8 cellular contexts compared by ENCODE assay signal in the genomic region with DNA sequence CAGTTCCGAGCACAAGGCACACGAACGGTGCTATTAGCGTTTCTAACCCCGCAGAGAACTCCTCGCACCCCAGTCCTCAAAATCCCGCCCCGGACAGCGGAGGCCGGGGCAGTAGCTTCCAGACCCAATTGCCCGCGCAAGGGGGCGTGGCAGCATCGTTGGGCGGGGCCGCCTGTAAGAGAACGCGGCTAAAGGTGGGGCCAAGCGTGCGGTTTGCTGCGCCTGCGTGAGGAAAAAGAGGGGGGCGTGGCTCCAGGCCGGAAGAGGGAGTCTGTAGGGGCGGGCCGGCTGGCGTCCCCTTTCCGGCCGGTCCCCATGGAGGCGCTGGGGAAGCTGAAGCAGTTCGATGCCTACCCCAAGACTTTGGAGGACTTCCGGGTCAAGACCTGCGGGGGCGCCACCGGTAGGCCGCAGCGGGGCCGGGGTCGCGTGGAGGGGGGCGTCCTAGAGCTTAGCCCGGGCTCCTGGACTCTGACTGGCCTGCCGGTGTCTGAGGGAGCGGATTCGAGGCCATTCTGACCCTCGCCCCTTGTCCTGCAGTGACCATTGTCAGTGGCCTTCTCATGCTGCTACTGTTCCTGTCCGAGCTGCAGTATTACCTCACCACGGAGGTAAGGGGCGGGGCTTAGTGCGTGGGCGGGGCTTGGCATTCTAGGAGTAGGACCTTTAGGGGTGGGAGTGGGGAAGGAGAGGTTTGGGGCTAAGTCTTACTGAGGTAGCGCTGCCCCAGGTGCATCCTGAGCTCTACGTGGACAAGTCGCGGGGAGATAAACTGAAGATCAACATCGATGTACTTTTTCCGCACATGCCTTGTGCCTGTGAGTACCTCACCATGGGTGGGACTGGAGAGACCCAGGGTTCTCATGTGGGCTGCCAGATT. TPM values are rescaled to one million over a fixed set of nuclear protein-coding genes. Genes with fewer than 3 reads are reported as not detected.
DNase-seq lines count a peak whose midpoint lies in the region; FAIRE-seq and TF ChIP-seq lines count a peak whose summit lies in the region.

A gene (plus strand): TSS at position 296 of the 880 bp plus-strand sequence. CDS start 20 bp downstream, at position 316.

- TF ChIP-seq CTCF in HEK293 (tag by site-specific recombination; IDR thresholded peaks at IDR 0.05), result peak; percentile 76; the same call in 1 of the 2 replicates
- TF ChIP-seq CTCF in NB4 (IDR thresholded peaks at IDR 0.05; ENCODE audit: low read depth, low read length), result no peak

- H3K4me3 ChIP-seq in HEK293 (ENCODE audit: low read depth, low read length) (peak within 1 kb of the TSS; percentile 79), NB4 (ENCODE audit: low read depth, low read length) (peak within 1 kb of the TSS; percentile 86)

- FAIRE-seq in G401.6 (lab: Jason Lieb, UNC) (peak; percentile 95), frontal cortex (lab: Jason Lieb, UNC) (no peak)

- DNase-seq in NB4 (ENCODE audit: low read depth) (peak; percentile 98), SK-N-DZ (ENCODE audit: low spot score) (peak; percentile 99), frontal cortex (ENCODE audit: low spot score in 2 of 2) (peak; percentile 85 to 94), non-pigmented ciliary epithelial cell (ENCODE audit: low read depth) (peak; percentile 55), substantia nigra (lab: John Stamatoyannopoulos, UW) (peak; percentile 51 to 96 (median 89))
- DNase-seq in activated naive CD4-positive, alpha-beta T cell treated with Interleukin-2 at 50 U/mL for 16 hours, result peak; percentile 98

- CTCF ChIA-PET in HEK293 (lab: Yijun Ruan, JAX), result interaction anchor here (0.6 to 1.0 kb wide), 5 partner anchors 12 to 348 kb away, joined by 3 to 5 read pairs (median 3); no protein-coding TSS in a partner anchor

- TF ChIP-seq POLR2A in NB4 (IDR thresholded peaks at IDR 0.05; ENCODE audit: extremely low read depth, insufficient read length), result peak; percentile 66

- no peaks in the 10 kb centered on the region for H3K9me3 ChIP-seq in HEK293 (ENCODE audit: control insufficient read depth, insufficient read depth, low read depth, low read length)

- peaks cover 0 to 38% of the 10 kb centered on the region in 2 experiments; a peak in 2 of 3 replicates for H3K36me3 ChIP-seq in HEK293 (ENCODE audit: control insufficient read depth in 2 of 2, insufficient read depth in 1 of 2, low read length in 2 of 2)

- POLR2A ChIA-PET in HEK293 (lab: Yijun Ruan, JAX), result interaction anchor here (0.6 to 1.8 kb wide), 12 partner anchors 9 to 200 kb away, joined by 3 to 6 read pairs (median 3); a partner anchor contains a TSS

- peaks cover 4% of the 10 kb centered on the region; the same call in 1 of the 2 replicates for H3K4me1 ChIP-seq in HEK293 (ENCODE audit: control insufficient read depth, insufficient read depth, low read length)

- H3K27ac ChIP-seq in HEK293 (ENCODE audit: extremely low read depth, low read depth, low read length) (peak within 1 kb of the TSS; percentile 71; the same call in 1 of the 2 replicates), substantia nigra (ENCODE audit: low read depth, low read length, poor library complexity, severe bottlenecking) (peak within 1 kb of the TSS; percentile 54)

TF ChIP-seq in HEK293, 187 proteins besides CTCF, POLR2A, EP300 and RAD21 (continues in another document):
- TF ChIP-seq, protein P1, sequence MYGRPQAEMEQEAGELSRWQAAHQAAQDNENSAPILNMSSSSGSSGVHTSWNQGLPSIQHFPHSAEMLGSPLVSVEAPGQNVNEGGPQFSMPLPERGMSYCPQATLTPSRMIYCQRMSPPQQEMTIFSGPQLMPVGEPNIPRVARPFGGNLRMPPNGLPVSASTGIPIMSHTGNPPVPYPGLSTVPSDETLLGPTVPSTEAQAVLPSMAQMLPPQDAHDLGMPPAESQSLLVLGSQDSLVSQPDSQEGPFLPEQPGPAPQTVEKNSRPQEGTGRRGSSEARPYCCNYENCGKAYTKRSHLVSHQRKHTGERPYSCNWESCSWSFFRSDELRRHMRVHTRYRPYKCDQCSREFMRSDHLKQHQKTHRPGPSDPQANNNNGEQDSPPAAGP (tag by site-specific recombination; IDR thresholded peaks at IDR 0.05), result no peak; the same call in 1 of the 2 replicates
- TF ChIP-seq GLIS1 (tag by site-specific recombination; IDR thresholded peaks at IDR 0.05), result no peak
- no peak for TF ChIP-seq ZNF571 (tag by site-specific recombination; IDR thresholded peaks at IDR 0.05)
- TF ChIP-seq, protein P2, sequence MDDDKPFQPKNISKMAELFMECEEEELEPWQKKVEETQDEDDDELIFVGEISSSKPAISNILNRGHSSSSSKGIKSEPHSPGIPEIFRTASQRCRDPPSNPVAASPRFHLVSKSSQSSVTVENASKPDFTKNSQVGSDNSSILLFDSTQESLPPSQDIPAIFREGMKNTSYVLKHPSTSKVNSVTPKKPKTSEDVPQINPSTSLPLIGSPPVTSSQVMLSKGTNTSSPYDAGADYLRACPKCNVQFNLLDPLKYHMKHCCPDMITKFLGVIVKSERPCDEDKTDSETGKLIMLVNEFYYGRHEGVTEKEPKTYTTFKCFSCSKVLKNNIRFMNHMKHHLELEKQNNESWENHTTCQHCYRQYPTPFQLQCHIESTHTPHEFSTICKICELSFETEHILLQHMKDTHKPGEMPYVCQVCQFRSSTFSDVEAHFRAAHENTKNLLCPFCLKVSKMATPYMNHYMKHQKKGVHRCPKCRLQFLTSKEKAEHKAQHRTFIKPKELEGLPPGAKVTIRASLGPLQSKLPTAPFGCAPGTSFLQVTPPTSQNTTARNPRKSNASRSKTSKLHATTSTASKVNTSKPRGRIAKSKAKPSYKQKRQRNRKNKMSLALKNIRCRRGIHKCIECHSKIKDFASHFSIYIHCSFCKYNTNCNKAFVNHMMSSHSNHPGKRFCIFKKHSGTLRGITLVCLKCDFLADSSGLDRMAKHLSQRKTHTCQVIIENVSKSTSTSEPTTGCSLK (tag by site-specific recombination; IDR thresholded peaks at IDR 0.05), result no peak
- TF ChIP-seq ZBTB7A (tag by site-specific recombination; IDR thresholded peaks at IDR 0.05; ENCODE audit: low read depth), result peak; percentile 36; the same call in 1 of the 2 replicates
- no peak for TF ChIP-seq YY2 (tag by site-specific recombination; IDR thresholded peaks at IDR 0.05)
- TF ChIP-seq, protein P3, sequence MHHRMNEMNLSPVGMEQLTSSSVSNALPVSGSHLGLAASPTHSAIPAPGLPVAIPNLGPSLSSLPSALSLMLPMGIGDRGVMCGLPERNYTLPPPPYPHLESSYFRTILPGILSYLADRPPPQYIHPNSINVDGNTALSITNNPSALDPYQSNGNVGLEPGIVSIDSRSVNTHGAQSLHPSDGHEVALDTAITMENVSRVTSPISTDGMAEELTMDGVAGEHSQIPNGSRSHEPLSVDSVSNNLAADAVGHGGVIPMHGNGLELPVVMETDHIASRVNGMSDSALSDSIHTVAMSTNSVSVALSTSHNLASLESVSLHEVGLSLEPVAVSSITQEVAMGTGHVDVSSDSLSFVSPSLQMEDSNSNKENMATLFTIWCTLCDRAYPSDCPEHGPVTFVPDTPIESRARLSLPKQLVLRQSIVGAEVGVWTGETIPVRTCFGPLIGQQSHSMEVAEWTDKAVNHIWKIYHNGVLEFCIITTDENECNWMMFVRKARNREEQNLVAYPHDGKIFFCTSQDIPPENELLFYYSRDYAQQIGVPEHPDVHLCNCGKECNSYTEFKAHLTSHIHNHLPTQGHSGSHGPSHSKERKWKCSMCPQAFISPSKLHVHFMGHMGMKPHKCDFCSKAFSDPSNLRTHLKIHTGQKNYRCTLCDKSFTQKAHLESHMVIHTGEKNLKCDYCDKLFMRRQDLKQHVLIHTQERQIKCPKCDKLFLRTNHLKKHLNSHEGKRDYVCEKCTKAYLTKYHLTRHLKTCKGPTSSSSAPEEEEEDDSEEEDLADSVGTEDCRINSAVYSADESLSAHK (tag by site-specific recombination; IDR thresholded peaks at IDR 0.05), result no peak
- no peak for TF ChIP-seq ZNF350 (tag by site-specific recombination; IDR thresholded peaks at IDR 0.05)
- no peak for TF ChIP-seq ZFP41 (tag by site-specific recombination; IDR thresholded peaks at IDR 0.05; ENCODE audit: borderline replicate concordance)
- TF ChIP-seq, protein P4, sequence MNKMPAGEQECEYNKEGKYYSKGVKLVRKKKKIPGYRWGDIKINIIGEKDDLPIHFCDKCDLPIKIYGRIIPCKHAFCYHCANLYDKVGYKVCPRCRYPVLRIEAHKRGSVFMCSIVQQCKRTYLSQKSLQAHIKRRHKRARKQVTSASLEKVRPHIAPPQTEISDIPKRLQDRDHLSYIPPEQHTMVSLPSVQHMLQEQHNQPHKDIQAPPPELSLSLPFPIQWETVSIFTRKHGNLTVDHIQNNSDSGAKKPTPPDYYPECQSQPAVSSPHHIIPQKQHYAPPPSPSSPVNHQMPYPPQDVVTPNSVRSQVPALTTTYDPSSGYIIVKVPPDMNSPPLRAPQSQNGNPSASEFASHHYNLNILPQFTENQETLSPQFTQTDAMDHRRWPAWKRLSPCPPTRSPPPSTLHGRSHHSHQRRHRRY (tag by site-specific recombination; IDR thresholded peaks at IDR 0.05), result no peak
- TF ChIP-seq REPIN1 (tag by site-specific recombination; IDR thresholded peaks at IDR 0.05; ENCODE audit: low read depth), result peak; percentile 63; the same call in 1 of the 2 replicates
- no peak for TF ChIP-seq ZNF610 (tag by site-specific recombination; IDR thresholded peaks at IDR 0.05; ENCODE audit: borderline replicate concordance)
- peak; percentile 61 for TF ChIP-seq SP7 (tag by site-specific recombination; IDR thresholded peaks at IDR 0.05)
- no peak for TF ChIP-seq TRIM28 (IDR thresholded peaks at IDR 0.05; ENCODE audit: borderline replicate concordance, low read length)
- no peak for TF ChIP-seq ZBTB21 (tag by site-specific recombination; IDR thresholded peaks at IDR 0.05)
- no peak for TF ChIP-seq ZNF585B (tag by site-specific recombination; IDR thresholded peaks at IDR 0.05)
- TF ChIP-seq ZNF792 (tag by site-specific recombination; IDR thresholded peaks at IDR 0.05), result no peak
- no peak for TF ChIP-seq ZNF670 (tag by site-specific recombination; IDR thresholded peaks at IDR 0.05; ENCODE audit: low read depth)
- no peak for TF ChIP-seq ZNF37A (tag by site-specific recombination; IDR thresholded peaks at IDR 0.05)
- TF ChIP-seq ZNF791 (tag by site-specific recombination; IDR thresholded peaks at IDR 0.05), result no peak
- TF ChIP-seq TCF7L2 (IDR thresholded peaks at IDR 0.05; ENCODE audit: borderline replicate concordance, low read depth, low read length), result no peak
- no peak for TF ChIP-seq ZNF530 (tag by site-specific recombination; IDR thresholded peaks at IDR 0.05; ENCODE audit: low read depth)
- no peak; the same call in 1 of the 2 replicates for TF ChIP-seq ZFP69B (tag by site-specific recombination; IDR thresholded peaks at IDR 0.05)
- no peak for TF ChIP-seq HOXD13 (CRISPR knock-in tag; IDR thresholded peaks at IDR 0.05; ENCODE audit: borderline replicate concordance)

RNA-seq across cellular contexts. Expression of the gene that starts here (rescaled TPM):
- 372 and 382 TPM in 2 replicates for polyA plus RNA-seq in SK-N-DZ (2014; cell fraction: cytosol; rRNA removed)
- polyA plus RNA-seq in SK-N-DZ (2014; cell fraction: nucleus; rRNA removed), result 407 and 481 TPM in 2 replicates
- total RNA-seq in frontal cortex, result 233 TPM

Comparison
In these comparisons a context has a peak if more than half of its experiments do, and no peak if none do; other contexts are left out.
1. Peak in every context shown above with its lines: DNase-seq, H3K4me3 ChIP-seq and H3K27ac ChIP-seq.